27 cellular contexts compared by ENCODE assay signal in genomic region chr7:72603073-72603472, GRCh38.
"Had no signal": no experiment of that assay in that cellular context is flagged by ENCODE, and none has a peak within 500 bp of the region (broad histone marks: within the 10 kb centered on the region; RNA-seq: fewer than 3 reads in every experiment).

No MANE protein-coding gene starts in this region.

- H3K27ac ChIP-seq: colonic mucosa, epithelial cell of prostate, esophagus squamous epithelium, gastrocnemius medialis, heart right ventricle, left lung, lower lobe of right lung had no signal

- H3K27me3 Mint-ChIP-seq: dendritic cell treated with granulocyte-macrophage colony-stimulating factor and Interleukin-4, amounts not matched to agents 40 ng/mL and 50 ng/mL, for 4 days; effector memory CD8-positive, alpha-beta T cell had no signal

- DNase-seq: colonic mucosa; cortex of kidney; effector CD8-positive, alpha-beta T cell; effector memory CD8-positive, alpha-beta T cell; endodermal cell; erythroblast; esophagus squamous epithelium; foreskin fibroblast; foreskin melanocyte; gastrocnemius medialis; glutamatergic neuron; head of caudate nucleus; heart right ventricle; hippocampal formation; left cardiac atrium; left lung; left ventricle myocardium superior; lower lobe of right lung; mesenchymal stem cell; mucosa of descending colon had no signal

- H3K9me3 ChIP-seq: colonic mucosa, esophagus squamous epithelium, gastrocnemius medialis, heart right ventricle, left lung, lower lobe of right lung, mucosa of descending colon had no signal

- H3K27ac Mint-ChIP-seq: dendritic cell treated with granulocyte-macrophage colony-stimulating factor and Interleukin-4, amounts not matched to agents 40 ng/mL and 50 ng/mL, for 4 days; effector memory CD8-positive, alpha-beta T cell; endodermal cell; mesothelial cell of epicardium had no signal

- ATAC-seq: effector memory CD8-positive, alpha-beta T cell; esophagus mucosa; gastrocnemius medialis; heart right ventricle; left cardiac atrium; left lung; left ventricle myocardium superior; lower lobe of right lung; mucosa of descending colon had no signal

- H3K27me3 ChIP-seq: colonic mucosa, esophagus squamous epithelium, gastrocnemius medialis, heart right ventricle, left lung had no signal

- H3K36me3 ChIP-seq: colonic mucosa, esophagus squamous epithelium, gastrocnemius medialis, heart right ventricle, lower lobe of right lung had no signal

- FAIRE-seq: endometrium, islet of Langerhans, keratinocyte had no signal

- H3K4me1 ChIP-seq: colonic mucosa, esophagus squamous epithelium, gastrocnemius medialis, left lung, lower lobe of right lung had no signal

- H3K4me1 Mint-ChIP-seq: endodermal cell, mesothelial cell of epicardium had no signal

- H3K4me3 ChIP-seq: colonic mucosa, esophagus squamous epithelium, gastrocnemius medialis, heart right ventricle, left lung, lower lobe of right lung, mucosa of descending colon had no signal

- H3K9me3 Mint-ChIP-seq: endodermal cell had no signal

- H3K4me3 Mint-ChIP-seq: dendritic cell treated with granulocyte-macrophage colony-stimulating factor and Interleukin-4, amounts not matched to agents 40 ng/mL and 50 ng/mL, for 4 days; effector memory CD8-positive, alpha-beta T cell; endodermal cell; mesothelial cell of epicardium had no signal
